ENCODE assay signal across 1 cellular context in the genomic region with DNA sequence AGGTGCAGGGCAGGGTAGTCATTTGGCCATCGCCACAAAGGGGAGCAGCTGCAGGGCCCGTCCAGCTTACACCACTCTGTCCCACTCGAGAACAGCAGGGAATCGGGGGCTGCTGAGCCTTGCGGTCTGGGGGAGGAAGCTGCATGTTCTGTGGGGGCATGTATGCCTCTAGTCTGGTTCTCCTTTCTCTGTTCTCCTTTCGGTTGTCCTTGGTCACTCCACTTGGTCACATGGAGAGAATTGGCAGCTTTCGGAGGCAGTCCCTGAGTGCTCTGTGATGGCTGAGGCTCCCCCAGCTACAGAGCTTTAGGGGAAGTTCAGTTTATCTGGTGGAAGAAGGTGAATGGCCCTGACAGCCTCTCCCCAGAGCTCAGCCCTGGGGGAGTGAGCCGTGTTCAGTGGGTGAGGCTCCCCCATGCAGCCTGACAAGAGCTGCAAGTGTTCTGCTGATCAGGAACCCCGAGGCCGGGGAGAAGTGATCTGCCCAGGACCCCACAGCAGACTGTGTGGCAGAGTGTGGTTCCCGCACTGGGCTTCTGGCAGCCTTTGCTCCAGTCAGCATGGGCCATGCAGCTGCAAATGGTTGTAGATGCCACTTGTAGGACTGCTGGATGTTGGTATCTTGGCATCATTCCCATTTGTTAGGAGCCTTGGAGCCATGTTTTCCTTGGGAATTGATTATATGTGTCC.
TF ChIP-seq lines count a peak whose summit lies in the region.

No MANE protein-coding gene starts in this region.

TF ChIP-seq in WTC11, 78 proteins besides CTCF, POLR2A, EP300 and RAD21 (continued from another document):
- TF ChIP-seq, protein P1, sequence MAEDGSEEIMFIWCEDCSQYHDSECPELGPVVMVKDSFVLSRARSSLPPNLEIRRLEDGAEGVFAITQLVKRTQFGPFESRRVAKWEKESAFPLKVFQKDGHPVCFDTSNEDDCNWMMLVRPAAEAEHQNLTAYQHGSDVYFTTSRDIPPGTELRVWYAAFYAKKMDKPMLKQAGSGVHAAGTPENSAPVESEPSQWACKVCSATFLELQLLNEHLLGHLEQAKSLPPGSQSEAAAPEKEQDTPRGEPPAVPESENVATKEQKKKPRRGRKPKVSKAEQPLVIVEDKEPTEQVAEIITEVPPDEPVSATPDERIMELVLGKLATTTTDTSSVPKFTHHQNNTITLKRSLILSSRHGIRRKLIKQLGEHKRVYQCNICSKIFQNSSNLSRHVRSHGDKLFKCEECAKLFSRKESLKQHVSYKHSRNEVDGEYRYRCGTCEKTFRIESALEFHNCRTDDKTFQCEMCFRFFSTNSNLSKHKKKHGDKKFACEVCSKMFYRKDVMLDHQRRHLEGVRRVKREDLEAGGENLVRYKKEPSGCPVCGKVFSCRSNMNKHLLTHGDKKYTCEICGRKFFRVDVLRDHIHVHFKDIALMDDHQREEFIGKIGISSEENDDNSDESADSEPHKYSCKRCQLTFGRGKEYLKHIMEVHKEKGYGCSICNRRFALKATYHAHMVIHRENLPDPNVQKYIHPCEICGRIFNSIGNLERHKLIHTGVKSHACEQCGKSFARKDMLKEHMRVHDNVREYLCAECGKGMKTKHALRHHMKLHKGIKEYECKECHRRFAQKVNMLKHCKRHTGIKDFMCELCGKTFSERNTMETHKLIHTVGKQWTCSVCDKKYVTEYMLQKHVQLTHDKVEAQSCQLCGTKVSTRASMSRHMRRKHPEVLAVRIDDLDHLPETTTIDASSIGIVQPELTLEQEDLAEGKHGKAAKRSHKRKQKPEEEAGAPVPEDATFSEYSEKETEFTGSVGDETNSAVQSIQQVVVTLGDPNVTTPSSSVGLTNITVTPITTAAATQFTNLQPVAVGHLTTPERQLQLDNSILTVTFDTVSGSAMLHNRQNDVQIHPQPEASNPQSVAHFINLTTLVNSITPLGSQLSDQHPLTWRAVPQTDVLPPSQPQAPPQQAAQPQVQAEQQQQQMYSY (CRISPR knock-in tag; IDR thresholded peaks at IDR 0.05) = no peak
- TF ChIP-seq NFE2L1 (CRISPR knock-in tag; IDR thresholded peaks at IDR 0.05) = no peak
